In genomic region chr7:23193650-23194227, GRCh38 we compare ENCODE assay signal across 1 cellular context. TPM values are rescaled to one million over a fixed set of nuclear protein-coding genes. Genes with fewer than 3 reads are reported as not detected.
"Had no signal": no experiment of that assay in that cellular context is flagged by ENCODE, and none has a peak within 500 bp of the region (broad histone marks: within the 10 kb centered on the region; RNA-seq: fewer than 3 reads in every experiment).

No MANE protein-coding gene starts in this region.

RNA-seq across cellular contexts. Expression of gene GPNMB, which starts 52.8 kb away (rescaled TPM):
- total RNA-seq: activated CD4-positive, alpha-beta T cell treated with anti-CD3 and anti-CD28 coated beads, Interleukin-2, amount 10 ng/mL, durations not matched to agents 7 days and 5 days had no signal
